Comparison of ENCODE assay signal across 10 cellular contexts in the genomic region with DNA sequence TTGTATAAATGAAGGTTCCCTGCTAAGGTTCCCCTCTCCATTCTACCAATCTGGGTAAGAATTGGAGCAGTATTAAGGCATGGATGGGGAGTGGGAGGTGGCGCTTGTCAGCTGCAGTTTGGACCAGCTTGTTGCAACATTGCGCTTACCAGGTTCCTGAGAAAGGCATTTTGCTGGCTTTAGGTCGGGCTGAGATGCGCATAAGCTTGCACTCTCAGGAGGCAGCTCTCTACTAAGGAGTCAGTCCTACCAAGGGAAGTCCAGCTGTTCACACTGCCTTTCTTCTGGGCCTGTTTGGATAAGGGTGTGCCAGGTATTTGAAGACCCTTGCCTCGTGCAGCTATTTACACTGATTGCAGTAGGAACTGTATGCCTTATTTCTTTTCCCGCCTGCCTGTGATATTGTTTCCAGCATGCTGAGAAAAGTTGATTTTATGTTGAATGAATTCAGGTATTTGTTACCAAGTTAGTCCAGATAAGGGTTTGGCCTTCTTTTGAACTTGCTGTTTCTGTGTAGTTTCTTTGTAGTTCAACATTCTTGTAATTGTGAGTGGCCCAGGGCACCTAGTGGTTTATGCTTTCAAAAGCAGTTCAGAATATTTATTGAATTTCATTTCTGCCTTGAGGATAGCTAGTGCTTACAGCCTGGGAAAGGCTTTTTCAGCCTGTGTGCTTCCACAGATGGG. TPM values are rescaled to one million over a fixed set of nuclear protein-coding genes. Genes with fewer than 3 reads are reported as not detected.
DNase-seq lines count a peak whose midpoint lies in the region; ATAC-seq and TF ChIP-seq lines count a peak whose summit lies in the region.
"Had no signal": no experiment of that assay in that cellular context is flagged by ENCODE, and none has a peak within 500 bp of the region (broad histone marks: within the 10 kb centered on the region; RNA-seq: fewer than 3 reads in every experiment).

No MANE protein-coding gene starts in this region.

- WGBS in liver, result 67% methylated on average over 6 of the region's 6 CpGs

- no peak overlapping the region for H2AFZ ChIP-seq in HCT116 (ENCODE audit: low read depth, low read length, poor library complexity, severe bottlenecking)

- H3K9me3 ChIP-seq in HCT116 (ENCODE audit: control insufficient read depth in 1 of 2, insufficient read depth in 1 of 2, low read depth in 1 of 2, low read length in 2 of 2) (no peaks in the 10 kb centered on the region), ascending aorta (no peaks in the 10 kb centered on the region), liver (ENCODE audit: control insufficient read depth in 4 of 4, low read length in 3 of 4) (no peaks in the 10 kb centered on the region)

- TF ChIP-seq RAD21 in HCT116 (IDR thresholded peaks at IDR 0.05; ENCODE audit: low read depth), result no peak
- no peak for TF ChIP-seq RAD21 in liver (IDR thresholded peaks at IDR 0.05)

- H3K4me3 ChIP-seq in HCT116 (replicated peaks in 1 of 2; ENCODE audit: low read depth in 1 of 2, low read length in 2 of 2), result 0 out of 4 replicates have a peak overlapping the region, but pooled peaks of 1 of the 2 experiments have one; percentile 4
- H3K4me3 ChIP-seq in ascending aorta, result peak overlapping the region; percentile 75 to 99
- peak overlapping the region; percentile 26 to 93 (median 88) for H3K4me3 ChIP-seq in liver (ENCODE audit: low read depth in 1 of 3, low read length in 3 of 3)

- peaks cover 4% of the 10 kb centered on the region; the same call in 1 of the 2 replicates for H4K20me1 ChIP-seq in HCT116 (ENCODE audit: insufficient read depth)

- TF ChIP-seq POLR2A in HCT116 (IDR thresholded peaks at IDR 0.05; ENCODE audit: borderline replicate concordance, extremely low read depth, insufficient read depth, insufficient read length), result no peak

- TF ChIP-seq CTCF in 22Rv1 (IDR thresholded peaks at IDR 0.05), result no peak
- no peak for TF ChIP-seq CTCF in HCT116 (IDR thresholded peaks at IDR 0.05 in 2 of 3, conservative IDR thresholded peaks at IDR 0.05 in 1 of 3; ENCODE audit: borderline replicate concordance in 1 of 3, insufficient read depth in 1 of 3, low read depth in 2 of 3, low read length in 2 of 3)
- no peak for TF ChIP-seq CTCF in ascending aorta (IDR thresholded peaks at IDR 0.05)
- no peak for TF ChIP-seq CTCF in liver (IDR thresholded peaks at IDR 0.05; ENCODE audit: low read depth, low read length, missing input control)

- intact Hi-C loops in HCT116 (cut with micrococcal nuclease) (no loop called here), ascending aorta (cut with DNase I) (no loop called here)

- no peak for ATAC-seq in HCT116
- no peak for ATAC-seq in HG03108 (IDR thresholded peaks at IDR 0.05; ENCODE audit: unreplicated experiment)
- no peak for ATAC-seq in HG03045 (IDR thresholded peaks at IDR 0.05; ENCODE audit: unreplicated experiment)
- ATAC-seq in HG03520 (IDR thresholded peaks at IDR 0.05; ENCODE audit: unreplicated experiment), result no peak

- CTCF ChIA-PET in HCT116 (lab: Charles Lee), result no interaction called here

- BruUV-seq in HCT116 (replicated peaks; lab: Mats Ljungman, UMichigan), result no TSS peak

- DNase-seq in HCT116 (ENCODE audit: low read depth, low spot score) (no peak), ascending aorta (ENCODE audit: low spot score in 2 of 2) (no peak), kidney glomerular epithelial cell (lab: John Stamatoyannopoulos, UW) (no peak)
- DNase-seq: activated gamma-delta T cell treated with Interleukin-2 at 50 U/mL for 16 hours, NCI-H345 had no signal

- RAD21 ChIA-PET in HCT116 (lab: Charles Lee; ENCODE audit: low non-redundant PET in 1 of 2, low total read pairs in 2 of 2, uncharacterized antibody in 2 of 2, unreplicated experiment in 2 of 2), result no interaction called here

- H3K4me2 ChIP-seq in HCT116 (ENCODE audit: low read length), result peak overlapping the region; percentile 94

- POLR2A ChIA-PET in HCT116 (lab: Charles Lee), result interaction anchor here (1.6 kb wide), 1 partner anchor 9 kb away, joined by 3 read pairs; no protein-coding TSS in a partner anchor

- H3K9me2 ChIP-seq in HCT116 (ENCODE audit: insufficient read depth), result no peaks in the 10 kb centered on the region

- peaks cover 10 to 22% of the 10 kb centered on the region in 2 experiments; a peak in 2 of 4 replicates for H3K36me3 ChIP-seq in HCT116 (ENCODE audit: control insufficient read depth in 1 of 2, insufficient read depth in 2 of 2, low read length in 2 of 2)
- H3K36me3 ChIP-seq in ascending aorta, result peaks cover 7 to 9% of the 10 kb centered on the region in 2 donors
- H3K36me3 ChIP-seq in liver (ENCODE audit: control insufficient read depth in 4 of 4, insufficient read depth in 3 of 4, low read depth in 1 of 4, low read length in 3 of 4), result peaks cover 1 to 6% (median 2%) of the 10 kb centered on the region in 4 donors

- peaks cover 22 to 26% of the 10 kb centered on the region in 2 experiments for H3K4me1 ChIP-seq in HCT116 (ENCODE audit: control insufficient read depth in 1 of 2, insufficient read depth in 2 of 2, low read length in 2 of 2)
- peaks cover 7 to 28% of the 10 kb centered on the region in 2 donors for H3K4me1 ChIP-seq in ascending aorta
- peaks cover 9 to 58% (median 49%) of the 10 kb centered on the region in 4 donors for H3K4me1 ChIP-seq in liver (ENCODE audit: control insufficient read depth in 4 of 4, insufficient read depth in 4 of 4, low read length in 3 of 4)

- peaks cover 71% of the 10 kb centered on the region for H3K79me2 ChIP-seq in HCT116 (ENCODE audit: insufficient read depth, low read length)

- H3K9ac ChIP-seq in HCT116 (ENCODE audit: low read length), result no peak overlapping the region
- peak overlapping the region in 1 of 2 donors; percentile 17 for H3K9ac ChIP-seq in liver (ENCODE audit: low read depth in 1 of 2, low read length in 2 of 2)

- peak overlapping the region; percentile 98 for H3K27ac ChIP-seq in 22Rv1
- no peak overlapping the region for H3K27ac ChIP-seq in HCT116 (ENCODE audit: low read depth, low read length)
- H3K27ac ChIP-seq in ascending aorta, result no peak overlapping the region
- peak overlapping the region; percentile 6 to 16 for H3K27ac ChIP-seq in liver (ENCODE audit: low read depth in 1 of 2, low read length in 2 of 2)

- H3K27me3 ChIP-seq in HCT116 (ENCODE audit: insufficient read depth, low read length), result no peaks in the 10 kb centered on the region
- H3K27me3 ChIP-seq in ascending aorta, result no peaks in the 10 kb centered on the region
- no peaks in the 10 kb centered on the region for H3K27me3 ChIP-seq in liver (ENCODE audit: control insufficient read depth in 4 of 4, insufficient read depth in 4 of 4, low read length in 3 of 4)

TF ChIP-seq in HCT116, 20 proteins besides CTCF, POLR2A, EP300 and RAD21:
- TF ChIP-seq SRF (IDR thresholded peaks at IDR 0.05; ENCODE audit: low read depth), result no peak
- TF ChIP-seq JUND (IDR thresholded peaks at IDR 0.05), result no peak
- TF ChIP-seq, protein P1, sequence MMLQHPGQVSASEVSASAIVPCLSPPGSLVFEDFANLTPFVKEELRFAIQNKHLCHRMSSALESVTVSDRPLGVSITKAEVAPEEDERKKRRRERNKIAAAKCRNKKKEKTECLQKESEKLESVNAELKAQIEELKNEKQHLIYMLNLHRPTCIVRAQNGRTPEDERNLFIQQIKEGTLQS (IDR thresholded peaks at IDR 0.05), result no peak
- no peak for TF ChIP-seq EZH2 (IDR thresholded peaks at IDR 0.05)
- TF ChIP-seq TCF7L2 (IDR thresholded peaks at IDR 0.05; ENCODE audit: borderline replicate concordance, extremely low read depth, insufficient read depth, insufficient read length), result no peak
- TF ChIP-seq SIN3A (IDR thresholded peaks at IDR 0.05; ENCODE audit: low read depth), result no peak
- TF ChIP-seq POLR2AphosphoS5 (IDR thresholded peaks at IDR 0.05; ENCODE audit: low read depth, low read length), result no peak
- no peak for TF ChIP-seq ZFX (IDR thresholded peaks at IDR 0.05)

TF ChIP-seq in liver, 16 proteins besides CTCF, POLR2A, EP300 and RAD21 (continues in another document):
- TF ChIP-seq TAF1 (conservative IDR thresholded peaks at IDR 0.05), result no peak
- TF ChIP-seq, protein P1 (IDR thresholded peaks at IDR 0.05), result no peak
- no peak for TF ChIP-seq SP1 (IDR thresholded peaks at IDR 0.05)
- no peak for TF ChIP-seq GABPA (IDR thresholded peaks at IDR 0.05 in 1 of 2, conservative IDR thresholded peaks at IDR 0.05 in 1 of 2)
- no peak for TF ChIP-seq HNF4G (IDR thresholded peaks at IDR 0.05)
- no peak for TF ChIP-seq YY1 (IDR thresholded peaks at IDR 0.05)
- TF ChIP-seq FOXA2 (IDR thresholded peaks at IDR 0.05), result no peak
- TF ChIP-seq FOXA1 (IDR thresholded peaks at IDR 0.05), result no peak
- TF ChIP-seq HNF4A (conservative IDR thresholded peaks at IDR 0.05), result no peak
- TF ChIP-seq EGR1 (IDR thresholded peaks at IDR 0.05; ENCODE audit: low read depth in 2 of 2), result no peak
- no peak for TF ChIP-seq NR2F2 (IDR thresholded peaks at IDR 0.05)

RNA-seq across cellular contexts. Expression of a gene that starts 2.6 kb away (rescaled TPM):
- total RNA-seq in HCT116 (2021; ENCODE audit: unreplicated experiment) (152 TPM), ascending aorta (47.5 TPM), liver (100 to 1,000 TPM in 1 of 2 donors, 10 to 100 TPM in 1; 61.4 to 170 TPM)
- polyA plus RNA-seq in HCT116 (2012), result 53.9 and 59.2 TPM in 2 replicates
- 100 to 1,000 TPM in 1 of 2 donors, 10 to 100 TPM in 1; 96.3 to 134 TPM for polyA plus RNA-seq in liver

RNA-seq across cellular contexts. Expression of a gene that starts 20.7 kb away (rescaled TPM):
- total RNA-seq in HCT116 (2021; ENCODE audit: unreplicated experiment) (33.8 TPM), ascending aorta (26.8 TPM), liver (10 to 100 TPM; 16.8 to 24.8 TPM)
- polyA plus RNA-seq in HCT116 (2012), result 20.2 and 21.3 TPM in 2 replicates
- polyA plus RNA-seq in liver, result 1 to 10 TPM; 3.8 to 6.8 TPM

RNA-seq across cellular contexts. Expression of a gene that starts 36.1 kb away (rescaled TPM):
- total RNA-seq in HCT116 (2021; ENCODE audit: unreplicated experiment) (21.4 TPM), ascending aorta (58.5 TPM), liver (100 to 1,000 TPM in 1 of 2 donors, 10 to 100 TPM in 1; 54.2 to 152 TPM)
- polyA plus RNA-seq in HCT116 (2012), result 21.2 and 22.2 TPM in 2 replicates
- 100 to 1,000 TPM; 102 to 162 TPM for polyA plus RNA-seq in liver

RNA-seq across cellular contexts. Expression of a gene that starts 49.1 kb away (rescaled TPM):
- total RNA-seq in HCT116 (2021; ENCODE audit: unreplicated experiment) (0.84 TPM), ascending aorta (0.32 TPM), liver (under 1 TPM; 0.05 to 0.08 TPM)
- 0.34 and 0.99 TPM in 2 replicates for polyA plus RNA-seq in HCT116 (2012)
- under 1 TPM in 1 of 2 donors, not detected in 1; 0.12 TPM for polyA plus RNA-seq in liver

Comparison
In these comparisons a context has a peak if more than half of its experiments do, and no peak if none do; other contexts are left out.
1. H3K27ac ChIP-seq: peak in 22Rv1 (single experiment) and liver (2 of 2); none in HCT116 (single experiment) and ascending aorta (0 of 2).